Comparison of ENCODE assay signal across 1 cellular context in the genomic region with DNA sequence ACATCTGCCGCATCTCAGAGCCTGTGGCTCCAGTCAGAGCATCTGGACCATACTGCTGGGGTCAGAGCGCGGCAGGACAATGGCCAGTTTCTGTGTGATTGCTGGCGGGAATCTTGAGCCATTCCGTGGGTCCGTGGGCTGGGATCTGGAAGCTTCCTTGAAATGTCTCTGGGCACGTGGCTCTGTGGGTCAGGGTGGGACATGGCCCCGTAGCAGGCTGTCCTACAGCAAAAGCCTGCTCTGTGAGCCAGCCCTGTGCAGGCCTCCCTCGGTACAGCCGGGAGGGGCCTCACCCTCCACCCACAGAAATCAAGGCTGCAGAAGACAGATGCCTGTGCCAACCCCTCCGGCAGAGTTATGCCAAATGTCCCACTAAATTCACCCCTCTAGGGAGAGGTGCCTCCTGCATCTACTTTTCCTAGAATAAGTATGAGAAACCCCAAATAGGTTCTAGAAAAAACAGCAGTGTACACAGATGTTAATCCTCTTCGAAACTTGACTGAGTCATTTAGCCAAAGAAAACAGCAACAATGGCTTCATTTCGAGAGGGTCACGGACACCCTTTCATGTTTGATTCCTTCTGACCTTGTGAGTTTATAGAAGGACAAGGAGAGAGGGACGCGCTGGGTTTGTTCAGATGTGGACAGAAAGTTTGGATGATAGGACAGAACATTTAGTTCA.
TF ChIP-seq lines count a peak whose summit lies in the region.

No MANE protein-coding gene starts in this region.

TF ChIP-seq in WTC11, 78 proteins besides CTCF, POLR2A, EP300 and RAD21 (continued from another document):
- TF ChIP-seq, protein P1, sequence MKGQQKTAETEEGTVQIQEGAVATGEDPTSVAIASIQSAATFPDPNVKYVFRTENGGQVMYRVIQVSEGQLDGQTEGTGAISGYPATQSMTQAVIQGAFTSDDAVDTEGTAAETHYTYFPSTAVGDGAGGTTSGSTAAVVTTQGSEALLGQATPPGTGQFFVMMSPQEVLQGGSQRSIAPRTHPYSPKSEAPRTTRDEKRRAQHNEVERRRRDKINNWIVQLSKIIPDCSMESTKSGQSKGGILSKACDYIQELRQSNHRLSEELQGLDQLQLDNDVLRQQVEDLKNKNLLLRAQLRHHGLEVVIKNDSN (CRISPR knock-in tag; IDR thresholded peaks at IDR 0.05) = no peak
- TF ChIP-seq, protein P2, sequence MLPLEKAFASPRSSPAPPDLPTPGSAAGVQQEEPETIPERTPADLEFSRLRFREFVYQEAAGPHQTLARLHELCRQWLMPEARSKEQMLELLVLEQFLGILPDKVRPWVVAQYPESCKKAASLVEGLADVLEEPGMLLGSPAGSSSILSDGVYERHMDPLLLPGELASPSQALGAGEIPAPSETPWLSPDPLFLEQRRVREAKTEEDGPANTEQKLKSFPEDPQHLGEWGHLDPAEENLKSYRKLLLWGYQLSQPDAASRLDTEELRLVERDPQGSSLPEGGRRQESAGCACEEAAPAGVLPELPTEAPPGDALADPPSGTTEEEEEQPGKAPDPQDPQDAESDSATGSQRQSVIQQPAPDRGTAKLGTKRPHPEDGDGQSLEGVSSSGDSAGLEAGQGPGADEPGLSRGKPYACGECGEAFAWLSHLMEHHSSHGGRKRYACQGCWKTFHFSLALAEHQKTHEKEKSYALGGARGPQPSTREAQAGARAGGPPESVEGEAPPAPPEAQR (CRISPR knock-in tag; IDR thresholded peaks at IDR 0.05) = no peak
- no peak for TF ChIP-seq PRRX2 (CRISPR knock-in tag; IDR thresholded peaks at IDR 0.05)
TF ChIP-seq in WTC11: peak in this region for 0.
